Comparison of ENCODE assay signal across 8 cellular contexts in the genomic region with DNA sequence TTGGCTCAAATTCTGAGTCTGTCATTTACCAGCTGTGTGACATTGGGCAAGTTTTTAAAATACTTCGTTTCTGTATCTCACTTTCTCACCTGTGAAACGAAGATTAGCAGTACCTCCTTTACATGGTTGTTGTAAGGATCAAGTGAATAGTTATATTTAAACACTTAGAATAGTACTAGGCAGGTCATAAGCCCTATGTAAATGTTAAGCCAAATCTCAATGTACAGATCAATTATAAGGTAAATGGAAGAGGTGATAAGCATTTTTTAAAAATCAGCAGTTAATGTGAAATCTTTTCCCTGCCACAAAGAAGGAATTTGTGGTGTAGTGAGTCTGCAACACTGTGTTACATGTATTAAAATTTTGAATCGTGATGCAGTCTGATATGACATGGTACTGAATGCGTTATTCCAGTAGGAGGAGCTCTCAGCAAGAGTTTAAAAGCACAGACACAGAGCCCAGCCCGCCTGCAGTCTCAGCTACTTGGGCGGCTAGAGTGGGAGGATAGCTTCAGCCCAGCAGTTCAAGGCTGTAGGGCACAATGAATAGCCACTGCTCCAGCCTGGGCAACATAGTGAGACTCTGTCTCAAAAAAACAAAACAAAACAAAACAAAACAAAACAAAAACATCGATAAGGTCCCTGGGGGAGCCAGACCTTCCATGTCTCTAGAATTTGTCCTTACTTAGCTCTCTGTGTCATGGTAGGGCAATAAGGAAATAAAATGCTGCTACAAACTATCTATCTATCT. TPM values are rescaled to one million over a fixed set of nuclear protein-coding genes. Genes with fewer than 3 reads are reported as not detected.
DNase-seq lines count a peak whose midpoint lies in the region; ATAC-seq and TF ChIP-seq lines count a peak whose summit lies in the region.

No MANE protein-coding gene starts in this region.

- no peaks in the 10 kb centered on the region for H3K36me3 Mint-ChIP-seq in activated T-helper 1 cell treated with anti-CD3 and anti-CD28 coated beads, Interleukin-12 subunit alpha, Interleukin-12 subunit beta, Interleukin-2, Interleukin-4 antibody, amounts not matched to agents 30 ng/mL and 10 ng/mL and 1 ng/mL, durations not matched to agents 14 hours and 24 hours and 36 hours (ENCODE audit: low read depth)

- H3K4me3 ChIP-seq in Jurkat, Clone E6-1 (ENCODE audit: low read length): no peak overlapping the region
- H3K4me3 ChIP-seq in OCI-LY7 (ENCODE audit: low read depth, low read length, poor library complexity, severe bottlenecking) (no peak overlapping the region), parathyroid adenoma (ENCODE audit: low read depth, low read length) (no peak overlapping the region)

- H3K9ac ChIP-seq in parathyroid adenoma: no peak overlapping the region

- H3K36me3 ChIP-seq in OCI-LY7 (ENCODE audit: insufficient read depth, low read length): no peaks in the 10 kb centered on the region
- no peaks in the 10 kb centered on the region for H3K36me3 ChIP-seq in parathyroid adenoma (ENCODE audit: control insufficient read depth, insufficient read depth, low read length)

- H3K9me3 ChIP-seq in OCI-LY7 (ENCODE audit: low read length) (no peaks in the 10 kb centered on the region), parathyroid adenoma (ENCODE audit: control insufficient read depth, low read length) (no peaks in the 10 kb centered on the region)

- BruUV-seq in OCI-LY7 (replicated peaks; lab: Mats Ljungman, UMichigan): no TSS peak

- no peaks in the 10 kb centered on the region for H3K79me2 ChIP-seq in OCI-LY7 (ENCODE audit: insufficient read depth, low read depth, low read length)
- H3K79me2 ChIP-seq in parathyroid adenoma: no peaks in the 10 kb centered on the region

- no peak overlapping the region for H3K27ac ChIP-seq in OCI-LY7 (ENCODE audit: low read depth, low read length, poor library complexity, severe bottlenecking)
- no peak overlapping the region for H3K27ac ChIP-seq in parathyroid adenoma

- intact Hi-C loops in OCI-LY7 (cut with micrococcal nuclease; ENCODE audit: unreplicated experiment): loop anchor here (1.0 kb wide), 2 partner anchors 304 to 477 kb away; no protein-coding TSS in a partner anchor
- intact Hi-C loops in activated T-helper 1 cell treated with anti-CD3 and anti-CD28 coated beads, Interleukin-12 subunit alpha, Interleukin-12 subunit beta, Interleukin-2, Interleukin-4 antibody, amounts not matched to agents 30 ng/mL and 10 ng/mL and 1 ng/mL, durations not matched to agents 14 hours and 24 hours and 36 hours (cut with micrococcal nuclease): loop anchor here (1.0 to 5.0 kb wide), 7 partner anchors 19 to 783 kb away; no protein-coding TSS in a partner anchor

- H3K9me2 ChIP-seq in OCI-LY7 (ENCODE audit: insufficient read depth, low read length): no peaks in the 10 kb centered on the region

- no peaks in the 10 kb centered on the region for H3K27me3 Mint-ChIP-seq in activated T-helper 1 cell treated with anti-CD3 and anti-CD28 coated beads, Interleukin-12 subunit alpha, Interleukin-12 subunit beta, Interleukin-2, Interleukin-4 antibody, amounts not matched to agents 30 ng/mL and 10 ng/mL and 1 ng/mL, durations not matched to agents 14 hours and 24 hours and 36 hours (ENCODE audit: insufficient read depth)

- H3K27me3 ChIP-seq in parathyroid adenoma (ENCODE audit: control insufficient read depth, insufficient read depth, low read length): no peaks in the 10 kb centered on the region

- H3K4me2 ChIP-seq in OCI-LY7 (ENCODE audit: low read length) (no peak overlapping the region), parathyroid adenoma (ENCODE audit: low read length) (no peak overlapping the region)

- DNase-seq in GDM1 (lab: John Stamatoyannopoulos, UW): peak; percentile 56
- DNase-seq in Jurkat, Clone E6-1 (ENCODE audit: low read depth, low spot score): peak; percentile 63
- DNase-seq in OCI-LY7 (ENCODE audit: low spot score): peak; percentile 78
- peak; percentile 51 for DNase-seq in activated T-helper 1 cell treated with anti-CD3 and anti-CD28 coated beads, Interleukin-12 subunit alpha, Interleukin-12 subunit beta, Interleukin-2, Interleukin-4 antibody, amounts not matched to agents 30 ng/mL and 10 ng/mL and 1 ng/mL, durations not matched to agents 14 hours and 24 hours and 36 hours (ENCODE audit: low spot score)
- DNase-seq in foreskin melanocyte: peak; percentile 75
- DNase-seq in 8988T: no peak

- CTCF ChIA-PET in OCI-LY7 (lab: Charles Lee; ENCODE audit: unreplicated experiment): interaction anchor here (1.0 kb wide), 1 partner anchor 305 kb away, joined by 5 read pairs; no protein-coding TSS in a partner anchor

- no peak overlapping the region for H3K4me3 Mint-ChIP-seq in activated T-helper 1 cell treated with anti-CD3 and anti-CD28 coated beads, Interleukin-12 subunit alpha, Interleukin-12 subunit beta, Interleukin-2, Interleukin-4 antibody, amounts not matched to agents 30 ng/mL and 10 ng/mL and 1 ng/mL, durations not matched to agents 14 hours and 24 hours and 36 hours

- peaks cover 25% of the 10 kb centered on the region for H3K4me1 Mint-ChIP-seq in activated T-helper 1 cell treated with anti-CD3 and anti-CD28 coated beads, Interleukin-12 subunit alpha, Interleukin-12 subunit beta, Interleukin-2, Interleukin-4 antibody, amounts not matched to agents 30 ng/mL and 10 ng/mL and 1 ng/mL, durations not matched to agents 14 hours and 24 hours and 36 hours (ENCODE audit: low read depth)

- ATAC-seq in GM21717 (IDR thresholded peaks at IDR 0.05; ENCODE audit: unreplicated experiment): peak; percentile 86

- H2AFZ ChIP-seq in OCI-LY7 (ENCODE audit: low read length): no peak overlapping the region
- no peak overlapping the region for H2AFZ ChIP-seq in parathyroid adenoma

- H3K4me1 ChIP-seq in OCI-LY7 (ENCODE audit: insufficient read depth, low read length, poor library complexity, severe bottlenecking) (no peaks in the 10 kb centered on the region), parathyroid adenoma (no peaks in the 10 kb centered on the region)

- H4K20me1 ChIP-seq in OCI-LY7 (ENCODE audit: insufficient read depth, low read length): no peaks in the 10 kb centered on the region

- POLR2A ChIA-PET in OCI-LY7 (lab: Charles Lee): interaction anchor here (0.6 to 1.2 kb wide), 5 partner anchors 17 to 531 kb away, joined by 3 to 7 read pairs (median 6); no protein-coding TSS in a partner anchor

- no peaks in the 10 kb centered on the region for H3K9me3 Mint-ChIP-seq in activated T-helper 1 cell treated with anti-CD3 and anti-CD28 coated beads, Interleukin-12 subunit alpha, Interleukin-12 subunit beta, Interleukin-2, Interleukin-4 antibody, amounts not matched to agents 30 ng/mL and 10 ng/mL and 1 ng/mL, durations not matched to agents 14 hours and 24 hours and 36 hours

- TF ChIP-seq CTCF in OCI-LY7 (conservative IDR thresholded peaks at IDR 0.05; ENCODE audit: low read length) (peak; percentile 94), parathyroid adenoma (IDR thresholded peaks at IDR 0.05) (peak; percentile 62)

- no peak overlapping the region for H3K27ac Mint-ChIP-seq in activated T-helper 1 cell treated with anti-CD3 and anti-CD28 coated beads, Interleukin-12 subunit alpha, Interleukin-12 subunit beta, Interleukin-2, Interleukin-4 antibody, amounts not matched to agents 30 ng/mL and 10 ng/mL and 1 ng/mL, durations not matched to agents 14 hours and 24 hours and 36 hours

RNA-seq across cellular contexts. Expression of a gene that starts 46.0 kb away (rescaled TPM):
- polyA plus RNA-seq in Jurkat, Clone E6-1 (2012; ENCODE audit: insufficient read depth, insufficient read length): 53.9 TPM
- total RNA-seq in OCI-LY7 (2014; rRNA removed; shearing (Covaris generic)): 2.2 and 2.6 TPM in 2 replicates
- total RNA-seq in OCI-LY7 (2022): 13.7 and 16.9 TPM in 2 replicates
- 30.1 and 30.4 TPM in 2 replicates for total RNA-seq in activated T-helper 1 cell treated with anti-CD3 and anti-CD28 coated beads, Interleukin-12 subunit alpha, Interleukin-12 subunit beta, Interleukin-2, Interleukin-4 antibody, amounts not matched to agents 30 ng/mL and 10 ng/mL and 1 ng/mL, durations not matched to agents 14 hours and 24 hours and 36 hours

RNA-seq across cellular contexts. Expression of a gene that starts 46.0 kb away (rescaled TPM):
- 5.7 TPM for polyA plus RNA-seq in Jurkat, Clone E6-1 (2012; ENCODE audit: insufficient read depth, insufficient read length)
- 3.0 and 3.2 TPM in 2 replicates for total RNA-seq in OCI-LY7 (2014; rRNA removed; shearing (Covaris generic))
- 6.9 and 7.1 TPM in 2 replicates for total RNA-seq in OCI-LY7 (2022)
- 8.0 and 8.3 TPM in 2 replicates for total RNA-seq in activated T-helper 1 cell treated with anti-CD3 and anti-CD28 coated beads, Interleukin-12 subunit alpha, Interleukin-12 subunit beta, Interleukin-2, Interleukin-4 antibody, amounts not matched to agents 30 ng/mL and 10 ng/mL and 1 ng/mL, durations not matched to agents 14 hours and 24 hours and 36 hours
